Comparison of ENCODE assay signal across 1 cellular context in the genomic region with DNA sequence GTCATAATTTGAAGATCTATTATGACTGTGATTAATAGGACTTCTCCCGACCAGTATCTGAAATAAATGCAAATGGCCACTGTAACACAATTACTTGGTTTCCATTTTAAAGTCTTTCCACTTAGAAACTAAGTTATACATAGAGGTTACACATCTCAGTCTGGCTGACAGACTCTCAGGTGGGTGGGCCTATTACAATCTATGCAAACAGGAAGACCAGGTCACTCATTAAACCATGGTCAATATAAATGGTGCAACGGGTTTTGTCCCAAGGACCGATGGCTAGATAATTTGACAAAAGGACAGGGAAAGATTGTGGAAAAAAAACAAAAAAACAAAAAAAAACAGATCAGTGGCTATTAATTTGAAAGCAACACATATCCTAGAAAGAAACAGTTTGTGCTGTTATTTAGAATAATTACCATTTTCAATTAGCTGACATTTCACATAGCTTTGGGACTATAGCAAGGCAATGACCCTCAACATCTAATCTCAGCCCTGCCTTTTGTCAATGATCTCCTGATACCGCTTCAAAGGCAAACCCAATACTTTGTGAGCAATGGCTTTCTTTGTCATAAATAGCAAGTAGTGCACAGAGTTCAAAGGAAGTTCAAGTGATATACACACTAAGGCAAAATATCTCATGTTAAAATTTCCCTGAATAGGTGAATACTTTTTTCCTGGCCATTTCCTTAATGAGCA. TPM values are rescaled to one million over a fixed set of nuclear protein-coding genes. Genes with fewer than 3 reads are reported as not detected.
"Had no signal": no experiment of that assay in that cellular context is flagged by ENCODE, and none has a peak within 500 bp of the region (broad histone marks: within the 10 kb centered on the region; RNA-seq: fewer than 3 reads in every experiment).

No MANE protein-coding gene starts in this region.

RNA-seq across cellular contexts. Expression of a gene that starts 50.8 kb away (rescaled TPM):
- total RNA-seq: ascending aorta had no signal
